Comparison of ENCODE assay signal across 7 cellular contexts in the genomic region with DNA sequence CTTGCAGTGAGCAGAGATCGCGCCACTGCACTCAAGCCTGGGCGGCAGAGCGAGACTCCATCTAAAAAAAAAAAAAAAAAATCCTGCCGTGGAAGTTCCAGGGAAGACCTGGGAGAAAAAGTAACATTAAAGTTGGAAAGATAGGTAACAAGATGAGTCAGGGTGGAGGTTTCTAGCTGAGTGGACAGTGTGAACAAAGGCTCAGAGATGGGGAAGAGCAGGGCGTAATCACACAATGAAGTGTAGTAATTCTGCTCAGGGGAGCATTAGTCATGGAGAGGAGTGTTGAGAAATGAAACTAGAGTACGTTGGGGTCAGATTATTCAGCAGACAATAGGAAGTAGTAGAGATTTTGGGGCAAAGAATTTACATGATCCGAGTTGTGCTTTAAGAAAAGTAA. TPM values are rescaled to one million over a fixed set of nuclear protein-coding genes. Genes with fewer than 3 reads are reported as not detected.
DNase-seq lines count a peak whose midpoint lies in the region; ATAC-seq and TF ChIP-seq lines count a peak whose summit lies in the region.

No MANE protein-coding gene starts in this region.

- peak overlapping the region; percentile 58 for H3K4me2 ChIP-seq in PC-3 (ENCODE audit: low read length)

- no TSS peak for BruUV-seq in PC-3 (replicated peaks; lab: Mats Ljungman, UMichigan)

- H3K27ac ChIP-seq in PC-3 (ENCODE audit: low read length), result peak overlapping the region; percentile 75
- no peak overlapping the region for H3K27ac ChIP-seq in colonic mucosa

- no peaks in the 10 kb centered on the region for H3K79me2 ChIP-seq in PC-3 (ENCODE audit: low read length)

- DNase-seq in PC-3 (peak; percentile 89), kidney glomerular epithelial cell (lab: John Stamatoyannopoulos, UW) (peak; percentile 83), colonic mucosa (no peak), NCI-H2107 (lab: John Stamatoyannopoulos, UW) (no peak), DMS153 (lab: John Stamatoyannopoulos, UW) (no peak)

- H3K9me3 ChIP-seq in PC-3 (ENCODE audit: low read length), result no peaks in the 10 kb centered on the region
- no peaks in the 10 kb centered on the region for H3K9me3 ChIP-seq in colonic mucosa

- ATAC-seq in GM19023 (IDR thresholded peaks at IDR 0.05; ENCODE audit: unreplicated experiment) (peak; percentile 90), HG02885 (IDR thresholded peaks at IDR 0.05; ENCODE audit: poor library complexity, unreplicated experiment) (peak; percentile 99), PC-3 (peak; percentile 73)

- H3K4me1 ChIP-seq in PC-3 (ENCODE audit: insufficient read depth, low read length), result peaks cover 60% of the 10 kb centered on the region
- H3K4me1 ChIP-seq in colonic mucosa, result no peaks in the 10 kb centered on the region

- CTCF ChIA-PET in PC-3 (lab: Charles Lee), result interaction anchor here (1.0 to 1.6 kb wide), 3 partner anchors 27 to 95 kb away, joined by 6 to 8 read pairs (median 7); no protein-coding TSS in a partner anchor

- H3K36me3 ChIP-seq in PC-3 (ENCODE audit: low read depth, low read length) (no peaks in the 10 kb centered on the region), colonic mucosa (no peaks in the 10 kb centered on the region)

- TF ChIP-seq CTCF in PC-3 (conservative IDR thresholded peaks at IDR 0.05; ENCODE audit: low read depth, low read length) (no peak), colonic mucosa (IDR thresholded peaks at IDR 0.05) (no peak)

- H3K4me3 ChIP-seq in PC-3 (ENCODE audit: low read length), result peak overlapping the region; percentile 43
- no peak overlapping the region for H3K4me3 ChIP-seq in colonic mucosa

- POLR2A ChIA-PET in PC-3 (lab: Charles Lee; ENCODE audit: unreplicated experiment), result interaction anchor here (0.6 kb wide), 2 partner anchors 24 to 766 kb away, joined by 3 to 10 read pairs; no protein-coding TSS in a partner anchor

- no peaks in the 10 kb centered on the region for H3F3A ChIP-seq in PC-3 (ENCODE audit: low read length, unreplicated experiment)

- H3K9ac ChIP-seq in PC-3 (ENCODE audit: low read length), result peak overlapping the region; percentile 58
- no peak overlapping the region for H3K9ac ChIP-seq in colonic mucosa (ENCODE audit: low read depth in 2 of 2, low read length in 2 of 2)

- no peaks in the 10 kb centered on the region for H3K27me3 ChIP-seq in PC-3 (ENCODE audit: low read length)
- no peaks in the 10 kb centered on the region for H3K27me3 ChIP-seq in colonic mucosa

- intact Hi-C loops in PC-3 (cut with micrococcal nuclease), result no loop called here
- intact Hi-C loops in colonic mucosa (cut with DNase I), result no loop called here

- H4K20me1 ChIP-seq in PC-3 (ENCODE audit: low read length), result no peaks in the 10 kb centered on the region

- no peak overlapping the region for H2AFZ ChIP-seq in PC-3 (ENCODE audit: low read length)

- H3K9me2 ChIP-seq in PC-3 (replicated peaks; ENCODE audit: low read length), result no peaks in the 10 kb centered on the region

RNA-seq across cellular contexts. Expression of gene WASL, which starts 21.6 kb away (rescaled TPM):
- 8.5 and 10.9 TPM in 2 replicates for total RNA-seq in PC-3 (2014; rRNA removed)
- 100 to 1,000 TPM in 1 of 2 donors, 10 to 100 TPM in 1; 54.9 to 126 TPM for total RNA-seq in colonic mucosa

Comparison
In these comparisons a context has a peak if more than half of its experiments do, and no peak if none do; other contexts are left out.
1. DNase-seq: peak in PC-3 (single experiment) and kidney glomerular epithelial cell (single experiment); none in colonic mucosa (single experiment), NCI-H2107 (single experiment) and DMS153 (single experiment).
2. Peak in every context shown above with its lines, with median percentiles within 50 percentile points of each other: ATAC-seq.